1 cellular context compared by ENCODE assay signal in genomic region chr12:11513288-11513687, GRCh38.
TF ChIP-seq lines count a peak whose summit lies in the region.

No MANE protein-coding gene starts in this region.

TF ChIP-seq in GM12878, 131 proteins besides CTCF, POLR2A, EP300 and RAD21 (continued from another document):
- TF ChIP-seq, protein P1, sequence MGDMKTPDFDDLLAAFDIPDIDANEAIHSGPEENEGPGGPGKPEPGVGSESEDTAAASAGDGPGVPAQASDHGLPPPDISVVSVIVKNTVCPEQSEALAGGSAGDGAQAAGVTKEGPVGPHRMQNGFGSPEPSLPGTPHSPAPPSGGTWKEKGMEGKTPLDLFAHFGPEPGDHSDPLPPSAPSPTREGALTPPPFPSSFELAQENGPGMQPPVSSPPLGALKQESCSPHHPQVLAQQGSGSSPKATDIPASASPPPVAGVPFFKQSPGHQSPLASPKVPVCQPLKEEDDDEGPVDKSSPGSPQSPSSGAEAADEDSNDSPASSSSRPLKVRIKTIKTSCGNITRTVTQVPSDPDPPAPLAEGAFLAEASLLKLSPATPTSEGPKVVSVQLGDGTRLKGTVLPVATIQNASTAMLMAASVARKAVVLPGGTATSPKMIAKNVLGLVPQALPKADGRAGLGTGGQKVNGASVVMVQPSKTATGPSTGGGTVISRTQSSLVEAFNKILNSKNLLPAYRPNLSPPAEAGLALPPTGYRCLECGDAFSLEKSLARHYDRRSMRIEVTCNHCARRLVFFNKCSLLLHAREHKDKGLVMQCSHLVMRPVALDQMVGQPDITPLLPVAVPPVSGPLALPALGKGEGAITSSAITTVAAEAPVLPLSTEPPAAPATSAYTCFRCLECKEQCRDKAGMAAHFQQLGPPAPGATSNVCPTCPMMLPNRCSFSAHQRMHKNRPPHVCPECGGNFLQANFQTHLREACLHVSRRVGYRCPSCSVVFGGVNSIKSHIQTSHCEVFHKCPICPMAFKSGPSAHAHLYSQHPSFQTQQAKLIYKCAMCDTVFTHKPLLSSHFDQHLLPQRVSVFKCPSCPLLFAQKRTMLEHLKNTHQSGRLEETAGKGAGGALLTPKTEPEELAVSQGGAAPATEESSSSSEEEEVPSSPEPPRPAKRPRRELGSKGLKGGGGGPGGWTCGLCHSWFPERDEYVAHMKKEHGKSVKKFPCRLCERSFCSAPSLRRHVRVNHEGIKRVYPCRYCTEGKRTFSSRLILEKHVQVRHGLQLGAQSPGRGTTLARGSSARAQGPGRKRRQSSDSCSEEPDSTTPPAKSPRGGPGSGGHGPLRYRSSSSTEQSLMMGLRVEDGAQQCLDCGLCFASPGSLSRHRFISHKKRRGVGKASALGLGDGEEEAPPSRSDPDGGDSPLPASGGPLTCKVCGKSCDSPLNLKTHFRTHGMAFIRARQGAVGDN (IDR thresholded peaks at IDR 0.05), result no peak
